ENCODE assay signal across 6 cellular contexts in genomic region chr19:42245247-42245646, GRCh38. TPM values are rescaled to one million over a fixed set of nuclear protein-coding genes. Genes with fewer than 3 reads are reported as not detected.
A peak's percentile ranks its signal among the peaks of the same experiment; 100 is the strongest.
DNase-seq lines count a peak whose midpoint lies in the region; ATAC-seq and TF ChIP-seq lines count a peak whose summit lies in the region.
"Not testable (repeated sequence)": the region's sequence is repeated elsewhere in the genome, so short reads cannot be mapped to it uniquely, and the experiment has no call there.

No MANE protein-coding gene starts in this region.

- not testable (repeated sequence) for H3K27me3 ChIP-seq in Caco-2 (replicated peaks; ENCODE audit: control insufficient read depth, insufficient read depth, low read length); Panc1 (ENCODE audit: control insufficient read depth, insufficient read depth, low read length); esophagus squamous epithelium

- 70 to 73% methylated on average over 10 of the region's 10 CpGs for WGBS in esophagus squamous epithelium, 2 donors

- POLR2A ChIA-PET in Caco-2 (lab: Charles Lee) = interaction anchor here (0.7 kb wide), 1 partner anchor 152 kb away, joined by 3 read pairs; no protein-coding TSS in a partner anchor
- POLR2A ChIA-PET in Panc1 (lab: Charles Lee) = not testable (repeated sequence)

- not testable (repeated sequence) for BruUV-seq in Caco-2 (replicated peaks; lab: Mats Ljungman, UMichigan); Panc1 (replicated peaks; lab: Mats Ljungman, UMichigan)

- not testable (repeated sequence) for TF ChIP-seq POLR2A in esophagus squamous epithelium (IDR thresholded peaks at IDR 0.05)

- H3K36me3 ChIP-seq in Caco-2 (ENCODE audit: control insufficient read depth, insufficient read depth, low read length); Panc1 (ENCODE audit: control insufficient read depth, insufficient read depth, low read length): not testable (repeated sequence)
- H3K36me3 ChIP-seq in esophagus squamous epithelium = peaks cover 4 to 22% (median 6%) of the 10 kb centered on the region in 3 donors

- ATAC-seq in Panc1; activated naive CD8-positive, alpha-beta T cell treated with anti-CD3 and anti-CD28 coated beads, Interleukin-2, amount 50 U/mL, for 24 hours; naive B cell (ENCODE audit: low read depth in 2 of 2); stimulated activated naive CD8-positive, alpha-beta T cell treated with anti-CD3 and anti-CD28 coated beads, Interleukin-15, amount 100 ng/mL, for 72 hours: not testable (repeated sequence)

- in situ Hi-C loops in Panc1 (cut with HindIII; ENCODE audit: low pct_unique_long_range_greater_than_20kb, low sequenced_read_pairs) = not testable (repeated sequence)

- not testable (repeated sequence) for H3K9me3 Mint-ChIP-seq in Caco-2 (ENCODE audit: unreplicated experiment); activated naive CD8-positive, alpha-beta T cell treated with anti-CD3 and anti-CD28 coated beads, Interleukin-2, amount 50 U/mL, for 24 hours; naive B cell; stimulated activated naive CD8-positive, alpha-beta T cell treated with anti-CD3 and anti-CD28 coated beads, Interleukin-15, amount 100 ng/mL, for 72 hours

- H3K27ac Mint-ChIP-seq in Caco-2 (ENCODE audit: unreplicated experiment) (peak overlapping the region; percentile 66), naive B cell (peak overlapping the region; percentile 85 to 100 (median 92))
- peak overlapping the region; percentile 99 for H3K27ac Mint-ChIP-seq in activated naive CD8-positive, alpha-beta T cell treated with anti-CD3 and anti-CD28 coated beads, Interleukin-2, amount 50 U/mL, for 24 hours
- H3K27ac Mint-ChIP-seq in stimulated activated naive CD8-positive, alpha-beta T cell treated with anti-CD3 and anti-CD28 coated beads, Interleukin-15, amount 100 ng/mL, for 72 hours = peak overlapping the region; percentile 77 to 96

- H3K4me3 ChIP-seq in Caco-2 (ENCODE audit: low read depth, low read length); Panc1 (ENCODE audit: low read depth in 2 of 2, low read length in 2 of 2): not testable (repeated sequence)
- peak overlapping the region in 2 of 4 donors; percentile 80 to 98 for H3K4me3 ChIP-seq in esophagus squamous epithelium

- TF ChIP-seq CTCF in Caco-2 (IDR thresholded peaks at IDR 0.05; ENCODE audit: insufficient read depth in 1 of 2, low read depth in 1 of 2, low read length in 1 of 2, severe bottlenecking in 1 of 2, unreplicated experiment in 1 of 2); Panc1 (IDR thresholded peaks at IDR 0.05); esophagus squamous epithelium (IDR thresholded peaks at IDR 0.05): not testable (repeated sequence)

- not testable (repeated sequence) for DNase-seq in Caco-2; Panc1 (ENCODE audit: low read depth, low spot score); activated naive CD8-positive, alpha-beta T cell treated with anti-CD3 and anti-CD28 coated beads, Interleukin-2, amount 50 U/mL, for 24 hours; esophagus squamous epithelium (lab: John Stamatoyannopoulos, UW); naive B cell; stimulated activated naive CD8-positive, alpha-beta T cell treated with anti-CD3 and anti-CD28 coated beads, Interleukin-15, amount 100 ng/mL, for 72 hours

- H3K4me1 ChIP-seq in Caco-2 (peaks cover 14% of the 10 kb centered on the region; the same call in 1 of the 2 replicates), Panc1 (ENCODE audit: control insufficient read depth, insufficient read depth, low read length) (peaks cover 32% of the 10 kb centered on the region), esophagus squamous epithelium (peaks cover 20 to 87% (median 29%) of the 10 kb centered on the region in 3 donors)

- H3K4me1 Mint-ChIP-seq in Caco-2 (ENCODE audit: low read depth, unreplicated experiment) (peaks cover 20% of the 10 kb centered on the region), naive B cell (peaks cover 44 to 54% (median 48%) of the 10 kb centered on the region in 3 donors)
- H3K4me1 Mint-ChIP-seq in activated naive CD8-positive, alpha-beta T cell treated with anti-CD3 and anti-CD28 coated beads, Interleukin-2, amount 50 U/mL, for 24 hours = peaks cover 47% of the 10 kb centered on the region
- H3K4me1 Mint-ChIP-seq in stimulated activated naive CD8-positive, alpha-beta T cell treated with anti-CD3 and anti-CD28 coated beads, Interleukin-15, amount 100 ng/mL, for 72 hours = peaks cover 59% of the 10 kb centered on the region

- CTCF ChIA-PET in Caco-2 (lab: Charles Lee) (interaction anchor here (1.1 kb wide), 1 partner anchor 11 kb away, joined by 3 read pairs; no protein-coding TSS in a partner anchor), Panc1 (lab: Charles Lee) (interaction anchor here (1.2 to 4.5 kb wide), 2 partner anchors 18 to 35 kb away, joined by 3 to 38 read pairs; no protein-coding TSS in a partner anchor)

- H3K9me3 ChIP-seq in Caco-2; Panc1 (ENCODE audit: control insufficient read depth, insufficient read depth, low read depth, low read length); esophagus squamous epithelium: not testable (repeated sequence)

- intact Hi-C loops in Caco-2 (cut with micrococcal nuclease; ENCODE audit: unreplicated experiment) = not testable (repeated sequence)
- intact Hi-C loops in Panc1 (cut with micrococcal nuclease; ENCODE audit: unreplicated experiment) = loop anchor here (5.0 kb wide), 1 partner anchor 37 kb away; no protein-coding TSS in a partner anchor
- intact Hi-C loops in esophagus squamous epithelium (cut with DNase I) = loop anchor here (10.0 kb wide), 1 partner anchor 50 kb away; no protein-coding TSS in a partner anchor

- H3K4me3 Mint-ChIP-seq in Caco-2 (ENCODE audit: unreplicated experiment) = peak overlapping the region; percentile 85
- H3K4me3 Mint-ChIP-seq in activated naive CD8-positive, alpha-beta T cell treated with anti-CD3 and anti-CD28 coated beads, Interleukin-2, amount 50 U/mL, for 24 hours = peak overlapping the region; percentile 92
- peak overlapping the region in 6 of 8 donors; percentile 79 to 100 (median 97) for H3K4me3 Mint-ChIP-seq in naive B cell
- peak overlapping the region; percentile 86 to 94 for H3K4me3 Mint-ChIP-seq in stimulated activated naive CD8-positive, alpha-beta T cell treated with anti-CD3 and anti-CD28 coated beads, Interleukin-15, amount 100 ng/mL, for 72 hours

- H3K27me3 Mint-ChIP-seq in Caco-2 (ENCODE audit: insufficient read depth, unreplicated experiment); activated naive CD8-positive, alpha-beta T cell treated with anti-CD3 and anti-CD28 coated beads, Interleukin-2, amount 50 U/mL, for 24 hours; naive B cell; stimulated activated naive CD8-positive, alpha-beta T cell treated with anti-CD3 and anti-CD28 coated beads, Interleukin-15, amount 100 ng/mL, for 72 hours: not testable (repeated sequence)

- peak overlapping the region; percentile 76 for H3K27ac ChIP-seq in Panc1 (ENCODE audit: low read length)
- peak overlapping the region; percentile 89 to 98 (median 96) for H3K27ac ChIP-seq in esophagus squamous epithelium

- H3K36me3 Mint-ChIP-seq in Caco-2 (ENCODE audit: insufficient read depth, unreplicated experiment) = peaks cover 67% of the 10 kb centered on the region
- peaks cover 23% of the 10 kb centered on the region for H3K36me3 Mint-ChIP-seq in activated naive CD8-positive, alpha-beta T cell treated with anti-CD3 and anti-CD28 coated beads, Interleukin-2, amount 50 U/mL, for 24 hours (ENCODE audit: low read depth)
- not testable (repeated sequence) for H3K36me3 Mint-ChIP-seq in naive B cell

RNA-seq across cellular contexts. Expression of gene GSK3A, which starts 2.8 kb away (rescaled TPM):
- total RNA-seq in Caco-2 (2022) = 59.6 and 60.2 TPM in 2 replicates
- total RNA-seq in Panc1 (2021; ENCODE audit: unreplicated experiment) = 46.0 TPM
- polyA plus RNA-seq in Panc1 (2012; ENCODE audit: insufficient read length) = 65.7 TPM
- total RNA-seq in esophagus squamous epithelium = 10 to 100 TPM; 15.9 to 29.6 (median 26.5) TPM
- polyA plus RNA-seq in naive B cell (ENCODE audit: low read depth in 6 of 6) = 10 to 100 TPM; 11.7 to 30.9 (median 18.3) TPM

RNA-seq across cellular contexts. Expression of gene ERF, which starts 9.7 kb away (rescaled TPM):
- total RNA-seq in Caco-2 (2022) (134 and 149 TPM in 2 replicates), Panc1 (2021; ENCODE audit: unreplicated experiment) (85.7 TPM), esophagus squamous epithelium (10 to 100 TPM; 13.3 to 32.5 (median 21.0) TPM)
- polyA plus RNA-seq in Panc1 (2012; ENCODE audit: insufficient read length) = 70.6 TPM
- polyA plus RNA-seq in naive B cell (ENCODE audit: low read depth in 6 of 6) = 1 to 10 TPM in 5 of 6 donors, under 1 TPM in 1; 0.68 to 8.2 (median 3.8) TPM

RNA-seq across cellular contexts. Expression of gene CIC, which starts 23.8 kb away (rescaled TPM):
- total RNA-seq in Caco-2 (2022) (44.8 and 47.8 TPM in 2 replicates), Panc1 (2021; ENCODE audit: unreplicated experiment) (67.4 TPM), esophagus squamous epithelium (10 to 100 TPM; 25.1 to 54.9 (median 27.9) TPM)
- 49.9 TPM for polyA plus RNA-seq in Panc1 (2012; ENCODE audit: insufficient read length)
- 1 to 10 TPM in 5 of 6 donors, under 1 TPM in 1; 0.05 to 5.3 (median 2.1) TPM for polyA plus RNA-seq in naive B cell (ENCODE audit: low read depth in 6 of 6)

RNA-seq across cellular contexts. Expression of gene ZNF526, which starts 25.1 kb away (rescaled TPM):
- 19.4 and 22.6 TPM in 2 replicates for total RNA-seq in Caco-2 (2022)
- 10.5 TPM for total RNA-seq in Panc1 (2021; ENCODE audit: unreplicated experiment)
- 8.4 TPM for polyA plus RNA-seq in Panc1 (2012; ENCODE audit: insufficient read length)
- 1 to 10 TPM; 3.8 to 6.3 (median 4.0) TPM for total RNA-seq in esophagus squamous epithelium
- polyA plus RNA-seq in naive B cell (ENCODE audit: low read depth in 6 of 6) = 1 to 10 TPM in 5 of 6 donors, not detected in 1; 4.0 to 8.6 (median 5.1) TPM

RNA-seq across cellular contexts. Expression of gene DEDD2, which starts 27.8 kb away (rescaled TPM):
- 31.2 and 31.4 TPM in 2 replicates for total RNA-seq in Caco-2 (2022)
- total RNA-seq in Panc1 (2021; ENCODE audit: unreplicated experiment) = 13.2 TPM
- polyA plus RNA-seq in Panc1 (2012; ENCODE audit: insufficient read length) = 18.1 TPM
- total RNA-seq in esophagus squamous epithelium = 10 to 100 TPM; 23.2 to 30.2 (median 27.8) TPM
- 100 to 1,000 TPM; 127 to 150 (median 140) TPM for polyA plus RNA-seq in naive B cell (ENCODE audit: low read depth in 6 of 6)
